Comparison of ENCODE assay signal across 1 cellular context in genomic region chr19:13846533-13847032, GRCh38.
A peak's percentile ranks its signal among the peaks of the same experiment; 100 is the strongest.
TF ChIP-seq lines count a peak whose summit lies in the region.

No MANE protein-coding gene starts in this region.

TF ChIP-seq in HepG2, 621 proteins besides CTCF, POLR2A, EP300 and RAD21 (continues in another document):
- no peak for TF ChIP-seq ZNF7 (CRISPR knock-in tag; IDR thresholded peaks at IDR 0.05)
- TF ChIP-seq NFIC (IDR thresholded peaks at IDR 0.05; ENCODE audit: low read length) = no peak
- TF ChIP-seq THAP8 (CRISPR knock-in tag; IDR thresholded peaks at IDR 0.05; ENCODE audit: borderline replicate concordance) = no peak
- TF ChIP-seq E2F1 (CRISPR knock-in tag; IDR thresholded peaks at IDR 0.05) = no peak
- no peak for TF ChIP-seq ZNF652 (CRISPR knock-in tag; IDR thresholded peaks at IDR 0.05; ENCODE audit: borderline replicate concordance, low read depth)
- peak; percentile 50; the same call in 1 of the 2 replicates for TF ChIP-seq IKZF5 (CRISPR knock-in tag; IDR thresholded peaks at IDR 0.05)
- peak; percentile 16; the same call in 1 of the 2 replicates for TF ChIP-seq MNT (IDR thresholded peaks at IDR 0.05)
- no peak for TF ChIP-seq SRSF4 (IDR thresholded peaks at IDR 0.05; ENCODE audit: low read depth, low read length, poor library complexity, severe bottlenecking)
- no peak for TF ChIP-seq FOXP1 (IDR thresholded peaks at IDR 0.05)
- TF ChIP-seq FOXP1 (CRISPR knock-in tag; IDR thresholded peaks at IDR 0.05) = no peak
- TF ChIP-seq MAZ (IDR thresholded peaks at IDR 0.05; ENCODE audit: borderline replicate concordance, low read depth, low read length) = peak; percentile 56
- TF ChIP-seq MAZ (CRISPR knock-in tag; IDR thresholded peaks at IDR 0.05; ENCODE audit: low read depth) = no peak
- TF ChIP-seq SOX5 (CRISPR knock-in tag; IDR thresholded peaks at IDR 0.05; ENCODE audit: borderline replicate concordance) = peak; percentile 42
- no peak; the same call in 1 of the 2 replicates for TF ChIP-seq ZNF607 (CRISPR knock-in tag; IDR thresholded peaks at IDR 0.05; ENCODE audit: borderline replicate concordance)
- no peak for TF ChIP-seq ZNF768 (CRISPR knock-in tag; IDR thresholded peaks at IDR 0.05)
- TF ChIP-seq ZNF513 (CRISPR knock-in tag; conservative IDR thresholded peaks at IDR 0.05) = no peak
- peak; percentile 58; the same call in 1 of the 2 replicates for TF ChIP-seq RCOR2 (CRISPR knock-in tag; IDR thresholded peaks at IDR 0.05)
- no peak for TF ChIP-seq ZFP82 (CRISPR knock-in tag; IDR thresholded peaks at IDR 0.05; ENCODE audit: borderline replicate concordance)
- no peak for TF ChIP-seq ZNF737 (CRISPR knock-in tag; IDR thresholded peaks at IDR 0.05; ENCODE audit: borderline replicate concordance)
- TF ChIP-seq ZNF724P (CRISPR knock-in tag; IDR thresholded peaks at IDR 0.05; ENCODE audit: borderline replicate concordance) = no peak
- peak; percentile 42 for TF ChIP-seq MED8 (CRISPR knock-in tag; IDR thresholded peaks at IDR 0.05; ENCODE audit: insufficient replicate concordance)
- no peak for TF ChIP-seq FOXA1 (IDR thresholded peaks at IDR 0.05)
- no peak for TF ChIP-seq FOXA1 (CRISPR knock-in tag; IDR thresholded peaks at IDR 0.05)
- TF ChIP-seq CAMTA2 (CRISPR knock-in tag; IDR thresholded peaks at IDR 0.05; ENCODE audit: borderline replicate concordance) = no peak
- peak; percentile 67; the same call in 1 of the 2 replicates for TF ChIP-seq DMAP1 (CRISPR knock-in tag; IDR thresholded peaks at IDR 0.05)
- TF ChIP-seq ZKSCAN8 (CRISPR knock-in tag; IDR thresholded peaks at IDR 0.05; ENCODE audit: borderline replicate concordance) = peak; percentile 73; the same call in 1 of the 2 replicates
- TF ChIP-seq KAT2B (IDR thresholded peaks at IDR 0.05; ENCODE audit: borderline replicate concordance, low read depth, low read length) = no peak
- peak; percentile 90 for TF ChIP-seq HNRNPL (IDR thresholded peaks at IDR 0.05; ENCODE audit: low read depth, low read length)
- TF ChIP-seq ZNF770 (CRISPR knock-in tag; IDR thresholded peaks at IDR 0.05) = no peak
- no peak for TF ChIP-seq MYPOP (CRISPR knock-in tag; IDR thresholded peaks at IDR 0.05)
- TF ChIP-seq ZNF547 (CRISPR knock-in tag; IDR thresholded peaks at IDR 0.05) = 0 out of 2 replicates have a peak, but pooled peaks have one; percentile 3
- TF ChIP-seq KDM6A (CRISPR knock-in tag; IDR thresholded peaks at IDR 0.05; ENCODE audit: low read depth) = 0 out of 2 replicates have a peak, but pooled peaks have one; percentile 16
- TF ChIP-seq ETV6 (CRISPR knock-in tag; conservative IDR thresholded peaks at IDR 0.05) = 0 out of 2 replicates have a peak, but pooled peaks have one; percentile 22
- peak; percentile 88; the same call in 1 of the 2 replicates for TF ChIP-seq HIC2 (CRISPR knock-in tag; IDR thresholded peaks at IDR 0.05; ENCODE audit: low read depth)
- TF ChIP-seq ZNF746 (CRISPR knock-in tag; IDR thresholded peaks at IDR 0.05) = 0 out of 2 replicates have a peak, but pooled peaks have one; percentile 45
- no peak for TF ChIP-seq ZUFSP (CRISPR knock-in tag; IDR thresholded peaks at IDR 0.05; ENCODE audit: borderline replicate concordance)
- TF ChIP-seq SP2 (CRISPR knock-in tag; IDR thresholded peaks at IDR 0.05) = no peak
- 0 out of 2 replicates have a peak, but pooled peaks have one; percentile 9 for TF ChIP-seq MLX (CRISPR knock-in tag; IDR thresholded peaks at IDR 0.05)
- peak; percentile 39; the same call in 1 of the 2 replicates for TF ChIP-seq MAX (IDR thresholded peaks at IDR 0.05)
- peak; percentile 99 for TF ChIP-seq RFX1 (IDR thresholded peaks at IDR 0.05)
- peak; percentile 36; the same call in 1 of the 2 replicates for TF ChIP-seq ZNF335 (CRISPR knock-in tag; IDR thresholded peaks at IDR 0.05)
- no peak for TF ChIP-seq AKNA (CRISPR knock-in tag; IDR thresholded peaks at IDR 0.05; ENCODE audit: borderline replicate concordance)
